Comparison of ENCODE assay signal across 1 cellular context in the genomic region with DNA sequence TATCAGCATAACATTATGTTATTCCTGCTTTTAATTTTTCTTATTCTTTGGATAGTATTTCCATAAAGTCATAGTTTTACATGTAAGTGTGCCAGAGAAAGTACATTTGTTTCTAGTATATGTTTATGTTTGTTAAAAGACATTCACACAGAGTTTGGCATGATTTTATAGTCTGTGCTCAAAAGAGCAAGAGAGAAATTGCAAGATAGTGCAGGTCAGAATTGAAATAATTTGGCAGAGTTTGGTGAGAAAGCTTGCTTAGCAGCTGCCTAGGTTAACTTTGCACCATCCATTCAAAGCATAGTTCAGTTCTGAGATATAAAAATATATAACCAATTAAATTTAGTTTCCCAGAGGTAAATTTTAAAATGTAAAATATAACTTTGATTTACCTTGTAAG.
TF ChIP-seq lines count a peak whose summit lies in the region.

No MANE protein-coding gene starts in this region.

TF ChIP-seq in HEK293T, 16 proteins besides CTCF, POLR2A, EP300 and RAD21:
- no peak for TF ChIP-seq PKNOX1 (IDR thresholded peaks at IDR 0.05)
- no peak for TF ChIP-seq SUZ12 (IDR thresholded peaks at IDR 0.05)
- no peak for TF ChIP-seq SP1 (IDR thresholded peaks at IDR 0.05)
- no peak for TF ChIP-seq FOXA1 (IDR thresholded peaks at IDR 0.05)
- TF ChIP-seq L3MBTL2 (conservative IDR thresholded peaks at IDR 0.05), result no peak
- no peak for TF ChIP-seq ZNF384 (IDR thresholded peaks at IDR 0.05)
- no peak for TF ChIP-seq ARNT (IDR thresholded peaks at IDR 0.05)
- no peak for TF ChIP-seq CTBP1 (IDR thresholded peaks at IDR 0.05; ENCODE audit: borderline replicate concordance)
- no peak for TF ChIP-seq NFRKB (IDR thresholded peaks at IDR 0.05)
- TF ChIP-seq FOXK2 (IDR thresholded peaks at IDR 0.05), result no peak
- TF ChIP-seq LEF1 (IDR thresholded peaks at IDR 0.05; ENCODE audit: borderline replicate concordance), result no peak
- no peak for TF ChIP-seq ELF4 (IDR thresholded peaks at IDR 0.05)
- TF ChIP-seq FOXM1 (IDR thresholded peaks at IDR 0.05; ENCODE audit: borderline replicate concordance), result no peak
- no peak for TF ChIP-seq BHLHE40 (IDR thresholded peaks at IDR 0.05; ENCODE audit: borderline replicate concordance)
- no peak for TF ChIP-seq HDGF (IDR thresholded peaks at IDR 0.05; ENCODE audit: borderline replicate concordance)
- no peak for TF ChIP-seq TARDBP (IDR thresholded peaks at IDR 0.05)
